In genomic region chr7:69967152-69967591, GRCh38 we compare ENCODE assay signal across 15 cellular contexts.
DNase-seq lines count a peak whose midpoint lies in the region; ATAC-seq and TF ChIP-seq lines count a peak whose summit lies in the region.
"Had no signal": no experiment of that assay in that cellular context is flagged by ENCODE, and none has a peak within 500 bp of the region (broad histone marks: within the 10 kb centered on the region; RNA-seq: fewer than 3 reads in every experiment).

No MANE protein-coding gene starts in this region.

- peaks cover 40% of the 10 kb centered on the region for H3K4me1 ChIP-seq in HUES64 (ENCODE audit: insufficient read depth, low read length)

- no peaks in the 10 kb centered on the region for H3K27me3 ChIP-seq in HUES64 (ENCODE audit: insufficient read depth, low read length)
- H3K27me3 ChIP-seq: dorsolateral prefrontal cortex had no signal

- no peak for ATAC-seq in HG03097 (IDR thresholded peaks at IDR 0.05; ENCODE audit: low FRiP score, unreplicated experiment)

- H3K9me3 ChIP-seq in HUES64 (ENCODE audit: insufficient read depth, low read depth, low read length), result no peaks in the 10 kb centered on the region

- 13% methylated on average over 3 of the region's 3 CpGs for WGBS in HUES64

- H3K9ac ChIP-seq in HUES64 (ENCODE audit: low read depth, low read length), result no peak overlapping the region

- no peak for TF ChIP-seq CTCF in coronary artery (IDR thresholded peaks at IDR 0.05)

- H3K27ac ChIP-seq in HUES64 (ENCODE audit: low read depth, low read length), result no peak overlapping the region
- H3K27ac ChIP-seq in coronary artery, result no peak overlapping the region
- H3K27ac ChIP-seq: skin epidermis had no signal

- H3K36me3 ChIP-seq in HUES64 (ENCODE audit: insufficient read depth, low read length), result no peaks in the 10 kb centered on the region

- H3K4me3 ChIP-seq in HUES64 (ENCODE audit: low read length) (peak overlapping the region; percentile 9), coronary artery (peak overlapping the region; percentile 58)
- H3K4me3 ChIP-seq: skin epidermis had no signal

- DNase-seq in coronary artery (ENCODE audit: low spot score) (no peak), left kidney (ENCODE audit: low read depth, low spot score) (peak; percentile 92), smooth muscle cell of the brain vasculature (ENCODE audit: low read depth, low spot score) (peak; percentile 17), NCI-H187 (lab: John Stamatoyannopoulos, UW) (no peak), D341Med (ENCODE audit: low spot score) (no peak), ureter (ENCODE audit: low spot score) (no peak)
- DNase-seq: activated CD4-positive, alpha-beta memory T cell treated with anti-CD3 and anti-CD28 coated beads, Interleukin-2, amount 10 ng/mL, durations not matched to agents 7 days and 5 days; activated naive CD4-positive, alpha-beta T cell treated with anti-CD3 and anti-CD28 coated beads, Interleukin-2, amount 10 ng/mL, durations not matched to agents 7 days and 5 days; midbrain; NCI-H146; stimulated activated CD8-positive, alpha-beta memory T cell treated with anti-CD3 and anti-CD28 coated beads, Interleukin-4, amount 100 ng/mL, for 48 hours had no signal

Comparison
In these comparisons a context has a peak if more than half of its experiments do, and no peak if none do; other contexts are left out.
1. DNase-seq: peak in left kidney (single experiment) and smooth muscle cell of the brain vasculature (single experiment); none in coronary artery (single experiment), NCI-H187 (0 of 2), D341Med (single experiment) and ureter (single experiment).